Comparison of ENCODE assay signal across 8 cellular contexts in genomic region chr1:159922499-159923202, GRCh38. TPM values are rescaled to one million over a fixed set of nuclear protein-coding genes. Genes with fewer than 3 reads are reported as not detected.
DNase-seq lines count a peak whose midpoint lies in the region; ATAC-seq and TF ChIP-seq lines count a peak whose summit lies in the region.

No MANE protein-coding gene starts in this region.

- H3K4me3 ChIP-seq in fibroblast of pulmonary artery (replicated peaks; ENCODE audit: low read depth, low read length) = peak overlapping the region; percentile 100

- H3K4me1 Mint-ChIP-seq in T-cell (peaks cover 68 to 83% (median 75%) of the 10 kb centered on the region in 3 donors), progenitor cell of endocrine pancreas (ENCODE audit: low read depth) (peaks cover 44% of the 10 kb centered on the region)

- H3K4me3 Mint-ChIP-seq in T-cell = peak overlapping the region; percentile 89 to 96 (median 91)
- H3K4me3 Mint-ChIP-seq in progenitor cell of endocrine pancreas (ENCODE audit: low read depth) = peak overlapping the region; percentile 94

- H3K27ac Mint-ChIP-seq in T-cell (peak overlapping the region; percentile 96 to 100), progenitor cell of endocrine pancreas (peak overlapping the region; percentile 95)

- H3K9me3 Mint-ChIP-seq in T-cell (no peaks in the 10 kb centered on the region), progenitor cell of endocrine pancreas (ENCODE audit: low read depth) (no peaks in the 10 kb centered on the region)

- CTCF ChIA-PET in T-cell (lab: Charles Lee) = interaction anchor here in 1 of 2 donors (0.6 to 1.4 kb wide), 3 partner anchors 30 to 792 kb away, joined by 4 to 6 read pairs (median 4); no protein-coding TSS in a partner anchor
- CTCF ChIA-PET in GM10248 (lab: Yijun Ruan, JAX) = interaction anchor here (1.1 to 5.3 kb wide), 9 partner anchors 9 to 124 kb away, joined by 3 to 50 read pairs (median 4); no protein-coding TSS in a partner anchor

- ATAC-seq in GM19397 (IDR thresholded peaks at IDR 0.05; ENCODE audit: unreplicated experiment) = peak; percentile 3
- ATAC-seq in T-cell (replicated peaks in 1 of 4) = no peak
- ATAC-seq in GM18517 (IDR thresholded peaks at IDR 0.05; ENCODE audit: unreplicated experiment) = no peak

- TF ChIP-seq CTCF in fibroblast of pulmonary artery (IDR thresholded peaks at IDR 0.05; ENCODE audit: low read length, missing control alignments) (no peak), progenitor cell of endocrine pancreas (IDR thresholded peaks at IDR 0.05; ENCODE audit: unreplicated experiment) (no peak), GM10248 (IDR thresholded peaks at IDR 0.05; ENCODE audit: control extremely low read depth, extremely low read depth, low read depth, missing control alignments) (no peak)

- H3K27me3 Mint-ChIP-seq in T-cell (no peaks in the 10 kb centered on the region), progenitor cell of endocrine pancreas (no peaks in the 10 kb centered on the region)

- DNase-seq in T-cell (peak in 1 of 34 experiments; percentile 16), fibroblast of pulmonary artery (ENCODE audit: low read depth) (peak; percentile 57), progenitor cell of endocrine pancreas (ENCODE audit: low spot score, unreplicated experiment) (no peak), GM10248 (ENCODE audit: extremely low spot score) (no peak), NCI-H1105 treated with DMSO at 0.1 percent for 48 hours (lab: John Stamatoyannopoulos, UW) (no peak), cerebellar cortex (ENCODE audit: low spot score) (no peak)

- peaks cover 40% of the 10 kb centered on the region for H3K36me3 Mint-ChIP-seq in T-cell
- peaks cover 25% of the 10 kb centered on the region for H3K36me3 Mint-ChIP-seq in progenitor cell of endocrine pancreas (ENCODE audit: insufficient read depth)

- POLR2A ChIA-PET in T-cell (lab: Charles Lee) = interaction anchor here (0.6 to 3.2 kb wide), 9 partner anchors 8 to 343 kb away, joined by 3 to 18 read pairs (median 5); partner anchors contain the start of gene DUSP23 (in 1 of the 2)
- POLR2A ChIA-PET in GM10248 (lab: Yijun Ruan, JAX) = interaction anchor here (1.0 to 1.3 kb wide), 3 partner anchors 9 to 33 kb away, joined by 3 to 5 read pairs (median 5); no protein-coding TSS in a partner anchor

RNA-seq across cellular contexts. Expression of gene TAGLN2, which starts 2.7 kb away (rescaled TPM):
- 100 to 1,000 TPM; 210 to 372 (median 245) TPM for total RNA-seq in T-cell
- 153 and 159 TPM in 2 replicates for total RNA-seq in progenitor cell of endocrine pancreas

RNA-seq across cellular contexts. Expression of gene CFAP45, which starts 22.7 kb away (rescaled TPM):
- 1 to 10 TPM; 1.2 to 4.7 (median 1.5) TPM for total RNA-seq in T-cell
- total RNA-seq in progenitor cell of endocrine pancreas = 0.74 and 1.0 TPM in 2 replicates

RNA-seq across cellular contexts. Expression of gene IGSF9, which starts 22.8 kb away (rescaled TPM):
- total RNA-seq in T-cell (under 1 TPM in 3 of 5 donors, not detected in 2; 0.06 to 0.16 (median 0.12) TPM), progenitor cell of endocrine pancreas (68.2 and 68.6 TPM in 2 replicates)

RNA-seq across cellular contexts. Expression of gene SLAMF9, which starts 31.4 kb away (rescaled TPM):
- total RNA-seq in T-cell (not detected), progenitor cell of endocrine pancreas (not detected in 2 replicates)

Comparison
In these comparisons a context has a peak if more than half of its experiments do, and no peak if none do; other contexts are left out.
1. RNA of gene IGSF9, which starts 22.8 kb away (total RNA-seq): 68.2 to 68.6 TPM in progenitor cell of endocrine pancreas; 0.06 to 0.16 TPM in T-cell; every median in the first group is over 10 times any median in the second.